Comparison of ENCODE assay signal across 19 cellular contexts in the genomic region with DNA sequence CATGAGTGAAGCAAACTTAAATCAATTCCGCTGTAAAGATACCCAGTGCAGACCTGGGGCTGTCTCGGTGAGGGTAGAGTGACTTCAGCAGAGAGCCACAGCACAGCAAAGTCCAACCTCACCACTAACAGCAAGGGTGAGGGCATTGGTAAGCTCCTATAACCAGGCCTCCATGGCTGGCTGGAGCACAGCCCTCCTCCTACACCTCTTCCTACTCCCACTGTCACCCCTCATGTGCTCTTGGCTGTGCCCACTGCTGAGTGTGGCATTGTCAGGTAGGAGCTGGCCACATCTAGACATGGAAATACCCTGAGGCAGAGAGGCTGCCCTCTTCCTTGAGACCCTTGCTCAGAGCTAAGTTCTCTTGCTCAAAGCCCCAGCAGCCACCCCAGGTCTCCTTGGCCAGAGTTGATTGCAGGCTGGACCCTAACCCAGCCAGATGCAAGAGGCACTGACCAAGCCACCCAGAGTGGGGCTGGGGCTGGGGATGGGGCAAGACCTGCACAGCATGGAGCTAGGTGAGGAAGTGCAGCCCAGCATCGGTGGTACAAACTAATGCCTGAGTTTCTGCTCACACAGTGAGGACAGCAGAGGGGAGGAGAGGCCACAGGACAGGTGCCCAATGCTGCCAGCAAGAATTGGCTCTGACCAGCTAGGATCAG.
DNase-seq lines count a peak whose midpoint lies in the region; ATAC-seq and TF ChIP-seq lines count a peak whose summit lies in the region.
"Had no signal": no experiment of that assay in that cellular context is flagged by ENCODE, and none has a peak within 500 bp of the region (broad histone marks: within the 10 kb centered on the region; RNA-seq: fewer than 3 reads in every experiment).

No MANE protein-coding gene starts in this region.

- DNase-seq in cardiac septum (ENCODE audit: low spot score) (peak; percentile 71), left ventricle myocardium inferior (no peak), endodermal cell (peak; percentile 28), posterior vena cava (ENCODE audit: low spot score) (peak; percentile 69), ureter (ENCODE audit: low spot score) (peak; percentile 26), C1 segment of cervical spinal cord (lab: John Stamatoyannopoulos, UW) (no peak), NCI-H2081 treated with DMSO at 0.1 percent for 48 hours (lab: John Stamatoyannopoulos, UW) (no peak)
- DNase-seq in naive thymus-derived CD8-positive, alpha-beta T cell, result no peak
- DNase-seq: Calu3, Karpas-422, MG63, NCI-H1092, NCI-H1436 treated with DMSO at 0.1 percent for 48 hours, Peyer's patch, Right ventricle myocardium superior had no signal

- H3K4me3 ChIP-seq in left ventricle myocardium inferior (no peak overlapping the region), endodermal cell (ENCODE audit: low read length) (no peak overlapping the region)
- H3K4me3 ChIP-seq: GM12878, GM23338, MG63, Peyer's patch had no signal

- no peak overlapping the region for H3K27ac Mint-ChIP-seq in endodermal cell
- H3K27ac Mint-ChIP-seq in naive thymus-derived CD8-positive, alpha-beta T cell, result no peak overlapping the region
- H3K27ac Mint-ChIP-seq: CD8-positive, alpha-beta T cell; GM23338; IgD-negative memory B cell had no signal

- no peak overlapping the region for H3K9ac ChIP-seq in endodermal cell (ENCODE audit: extremely low read depth, low read length, poor library complexity, severe bottlenecking)

- TF ChIP-seq CTCF in left ventricle myocardium inferior (IDR thresholded peaks at IDR 0.05; ENCODE audit: borderline replicate concordance) (no peak), endodermal cell (conservative IDR thresholded peaks at IDR 0.05) (no peak)

- intact Hi-C loops in cardiac septum (cut with DNase I), result no loop called here
- intact Hi-C loops in left ventricle myocardium inferior (cut with micrococcal nuclease), result no loop called here
- intact Hi-C loops in posterior vena cava (cut with DNase I), result no loop called here

- peaks cover 7% of the 10 kb centered on the region for H3K9me3 Mint-ChIP-seq in endodermal cell
- peaks cover 0 to 5% (median 0%) of the 10 kb centered on the region in 9 donors for H3K9me3 Mint-ChIP-seq in naive thymus-derived CD8-positive, alpha-beta T cell
- H3K9me3 Mint-ChIP-seq: CD8-positive, alpha-beta T cell had no signal

- POLR2A ChIA-PET in naive thymus-derived CD8-positive, alpha-beta T cell (lab: Charles Lee), result no interaction called here

- peaks cover 26% of the 10 kb centered on the region for H3K27me3 ChIP-seq in left ventricle myocardium inferior (ENCODE audit: low read depth)
- no peaks in the 10 kb centered on the region for H3K27me3 ChIP-seq in endodermal cell (ENCODE audit: control insufficient read depth, insufficient read depth, low read length, poor library complexity, severe bottlenecking)
- H3K27me3 ChIP-seq: MG63, Peyer's patch had no signal

- H3K4me1 Mint-ChIP-seq in endodermal cell, result no peaks in the 10 kb centered on the region
- peaks cover 0 to 2% (median 0%) of the 10 kb centered on the region in 4 donors for H3K4me1 Mint-ChIP-seq in naive thymus-derived CD8-positive, alpha-beta T cell
- H3K4me1 Mint-ChIP-seq: GM23338, IgD-negative memory B cell had no signal

- H3K4me1 ChIP-seq in left ventricle myocardium inferior (no peaks in the 10 kb centered on the region), endodermal cell (ENCODE audit: control insufficient read depth, insufficient read depth, low read length) (no peaks in the 10 kb centered on the region)
- H3K4me1 ChIP-seq: Peyer's patch had no signal

- no peak overlapping the region for H3K27ac ChIP-seq in left ventricle myocardium inferior (replicated peaks)
- no peak overlapping the region for H3K27ac ChIP-seq in endodermal cell (ENCODE audit: low read depth, low read length)
- H3K27ac ChIP-seq: Peyer's patch had no signal

- H3K4me3 Mint-ChIP-seq in endodermal cell, result no peak overlapping the region
- no peak overlapping the region for H3K4me3 Mint-ChIP-seq in naive thymus-derived CD8-positive, alpha-beta T cell
- H3K4me3 Mint-ChIP-seq: CD8-positive, alpha-beta T cell; GM23338; IgD-negative memory B cell had no signal

- H3K36me3 ChIP-seq in left ventricle myocardium inferior (no peaks in the 10 kb centered on the region), endodermal cell (ENCODE audit: control insufficient read depth, insufficient read depth, low read length) (no peaks in the 10 kb centered on the region)
- H3K36me3 ChIP-seq: MG63, Peyer's patch had no signal

- no peaks in the 10 kb centered on the region for H3K36me3 Mint-ChIP-seq in endodermal cell (ENCODE audit: low read depth)
- no peaks in the 10 kb centered on the region for H3K36me3 Mint-ChIP-seq in naive thymus-derived CD8-positive, alpha-beta T cell
- H3K36me3 Mint-ChIP-seq: CD8-positive, alpha-beta T cell; IgD-negative memory B cell had no signal

- peaks cover 7% of the 10 kb centered on the region for H3K27me3 Mint-ChIP-seq in endodermal cell (ENCODE audit: insufficient read depth)
- H3K27me3 Mint-ChIP-seq in naive thymus-derived CD8-positive, alpha-beta T cell, result peaks cover 5 to 25% (median 8%) of the 10 kb centered on the region in 5 donors

- 91 to 93% methylated on average over 2 to 3 of the region's 3 CpGs for WGBS in endodermal cell (ENCODE audit: insufficient coverage in 1 of 2, insufficient read length in 1 of 2), 2 experiments

- ATAC-seq in naive thymus-derived CD8-positive, alpha-beta T cell, result no peak
- ATAC-seq: CD8-positive, alpha-beta T cell; GM12878; GM23338 had no signal

- peaks cover 26% of the 10 kb centered on the region for H3K9me3 ChIP-seq in left ventricle myocardium inferior (replicated peaks)
- no peaks in the 10 kb centered on the region for H3K9me3 ChIP-seq in endodermal cell (ENCODE audit: control insufficient read depth, low read length)
- H3K9me3 ChIP-seq: Peyer's patch had no signal

Comparison
In these comparisons a context has a peak if more than half of its experiments do, and no peak if none do; other contexts are left out.
1. DNase-seq: peak in cardiac septum (single experiment), endodermal cell (single experiment), posterior vena cava (single experiment) and ureter (single experiment); none in left ventricle myocardium inferior (single experiment), C1 segment of cervical spinal cord (0 of 14), naive thymus-derived CD8-positive, alpha-beta T cell (0 of 10) and NCI-H2081 treated with DMSO at 0.1 percent for 48 hours (single experiment).